Comparison of ENCODE assay signal across 10 cellular contexts in the genomic region with DNA sequence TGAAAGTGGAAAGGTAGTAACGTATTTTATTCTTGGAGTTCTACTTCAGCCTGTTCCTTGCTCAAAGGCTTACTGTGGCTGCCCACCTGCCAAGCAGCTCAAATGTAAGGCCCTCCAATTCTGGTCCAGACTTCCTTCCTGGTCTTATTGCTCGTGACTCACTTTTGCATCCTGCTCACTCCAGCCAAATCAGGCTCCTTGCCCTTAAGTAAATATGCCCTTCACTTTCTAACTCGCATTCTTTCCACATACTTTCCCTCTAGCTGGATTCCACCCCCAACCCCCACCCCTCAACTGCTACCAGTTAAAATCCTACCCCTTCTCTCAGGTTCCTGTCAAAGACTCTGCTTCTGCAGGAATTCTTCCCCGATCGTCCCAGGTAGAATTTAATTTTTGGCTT.
DNase-seq lines count a peak whose midpoint lies in the region; ATAC-seq and TF ChIP-seq lines count a peak whose summit lies in the region.
"Had no signal": no experiment of that assay in that cellular context is flagged by ENCODE, and none has a peak within 500 bp of the region (broad histone marks: within the 10 kb centered on the region; RNA-seq: fewer than 3 reads in every experiment).

No MANE protein-coding gene starts in this region.

- H3F3A ChIP-seq in SK-N-SH (replicated peaks; ENCODE audit: insufficient read depth) = peaks cover 49% of the 10 kb centered on the region

- POLR2A ChIA-PET in SK-N-SH (lab: Yijun Ruan, JAX) = no interaction called here

- no peak overlapping the region for H3K18ac ChIP-seq in neuronal stem cell (ENCODE audit: low read length)

- H3K27me3 ChIP-seq in SK-N-SH (ENCODE audit: insufficient read depth) (no peaks in the 10 kb centered on the region), neuronal stem cell (ENCODE audit: control insufficient read depth in 3 of 3, insufficient read depth in 3 of 3, low read depth in 1 of 3, low read length in 3 of 3) (no peaks in the 10 kb centered on the region)

- TF ChIP-seq EP300 in SK-N-SH (IDR thresholded peaks at IDR 0.05; ENCODE audit: borderline replicate concordance in 1 of 2, low read depth in 1 of 2, low read length in 1 of 2) = peak in 1 of 2 experiments; percentile 82; a peak in 2 of 4 replicates

- peaks cover 0 to 8% of the 10 kb centered on the region in 2 experiments for H3K36me3 ChIP-seq in SK-N-SH (replicated peaks in 1 of 2; ENCODE audit: control insufficient read depth in 1 of 2, insufficient read depth in 2 of 2, low read length in 1 of 2)
- H3K36me3 ChIP-seq in neuronal stem cell (replicated peaks in 1 of 2; ENCODE audit: control insufficient read depth in 2 of 2, insufficient read depth in 2 of 2, low read length in 2 of 2) = no peaks in the 10 kb centered on the region

- no peaks in the 10 kb centered on the region for H4K20me1 ChIP-seq in SK-N-SH (ENCODE audit: insufficient read depth)

- in situ Hi-C loops in Caki2 (cut with HindIII; ENCODE audit: low pct_unique_long_range_greater_than_20kb, low sequenced_read_pairs) = no loop called here

- H2BK120ac ChIP-seq in neuronal stem cell (ENCODE audit: low read depth, low read length) = no peak overlapping the region

- peaks cover 81% of the 10 kb centered on the region for H3K79me2 ChIP-seq in SK-N-SH (ENCODE audit: insufficient read depth)

- no peaks in the 10 kb centered on the region for H3K79me1 ChIP-seq in neuronal stem cell (ENCODE audit: low read depth, low read length)

- DNase-seq in Caki2 (ENCODE audit: low read depth) (peak; percentile 25), SK-N-SH (no peak), fibroblast of villous mesenchyme (ENCODE audit: low read depth) (peak; percentile 51), neuronal stem cell (ENCODE audit: low spot score) (no peak), NCI-H446 treated with DMSO at 0.1 percent for 48 hours (lab: John Stamatoyannopoulos, UW) (no peak)
- DNase-seq in effector CD4-positive, alpha-beta T cell = no peak
- DNase-seq: NCI-H1417 had no signal

- TF ChIP-seq CTCF in SK-N-SH (IDR thresholded peaks at IDR 0.05) (no peak), fibroblast of villous mesenchyme (IDR thresholded peaks at IDR 0.05; ENCODE audit: insufficient read depth, low read depth, low read length) (no peak)

- no peak overlapping the region for H3K4ac ChIP-seq in neuronal stem cell (ENCODE audit: low read length)

- no peak overlapping the region for H3K23ac ChIP-seq in neuronal stem cell (ENCODE audit: low read depth, low read length, poor library complexity)

- H3K9me2 ChIP-seq in SK-N-SH = no peaks in the 10 kb centered on the region

- H2AFZ ChIP-seq in SK-N-SH (ENCODE audit: low read depth) (no peak overlapping the region), neuronal stem cell (ENCODE audit: low read length) (peak overlapping the region; percentile 14)

- H2BK15ac ChIP-seq in neuronal stem cell (ENCODE audit: low read length) = no peak overlapping the region

- WGBS in SK-N-SH (ENCODE audit: low lambda C conversion rate) = 13% methylated on average over 5 of the region's 5 CpGs
- no CpG with 5 or more reads among the region's 5 CpGs for WGBS in neuronal stem cell (ENCODE audit: extremely low coverage in 2 of 2, insufficient read length in 2 of 2, insufficient replicate concordance in 1 of 2), 2 donors

- H3K4me3 ChIP-seq in SK-N-SH (ENCODE audit: low read depth in 2 of 2, low read length in 1 of 2) (peak overlapping the region; percentile 2 to 54; a peak in 3 of 4 replicates), fibroblast of villous mesenchyme (ENCODE audit: low read depth, low read length) (no peak overlapping the region), neuronal stem cell (ENCODE audit: low read length in 2 of 2) (no peak overlapping the region)

- TF ChIP-seq RAD21 in SK-N-SH (IDR thresholded peaks at IDR 0.05; ENCODE audit: low read length) = no peak

- H2BK12ac ChIP-seq in neuronal stem cell (ENCODE audit: low read length) = no peak overlapping the region

- H4K91ac ChIP-seq in neuronal stem cell (ENCODE audit: low read depth, low read length, poor library complexity) = no peak overlapping the region

- H3K27ac ChIP-seq in SK-N-SH (ENCODE audit: low read depth in 2 of 2, low read length in 1 of 2) = peak overlapping the region; percentile 85 to 89
- H3K27ac ChIP-seq in neuronal stem cell (replicated peaks; ENCODE audit: low read length) = no peak overlapping the region

- no peak overlapping the region for H4K8ac ChIP-seq in neuronal stem cell (ENCODE audit: low read depth, low read length)

- no peaks in the 10 kb centered on the region for H3K9me3 ChIP-seq in SK-N-SH
- no peaks in the 10 kb centered on the region for H3K9me3 ChIP-seq in neuronal stem cell (replicated peaks in 1 of 2; ENCODE audit: control insufficient read depth in 2 of 2, insufficient read depth in 1 of 2, low read depth in 1 of 2, low read length in 2 of 2)

- peak overlapping the region; percentile 68 for H3K4me2 ChIP-seq in SK-N-SH
- no peak overlapping the region for H3K4me2 ChIP-seq in neuronal stem cell (ENCODE audit: insufficient read depth, low read length, poor library complexity, severe bottlenecking)

- H3K4me1 ChIP-seq in SK-N-SH (ENCODE audit: control insufficient read depth in 1 of 2, insufficient read depth in 2 of 2, low read depth in 1 of 2, low read length in 1 of 2) = peaks cover 11 to 36% of the 10 kb centered on the region in 2 experiments
- peaks cover 20 to 22% of the 10 kb centered on the region in 2 donors for H3K4me1 ChIP-seq in neuronal stem cell (ENCODE audit: control insufficient read depth in 2 of 2, insufficient read depth in 1 of 2, low read depth in 1 of 2, low read length in 2 of 2)

- H2AK5ac ChIP-seq in neuronal stem cell (ENCODE audit: low read depth, low read length) = no peak overlapping the region

- H3K9ac ChIP-seq in SK-N-SH = peak overlapping the region; percentile 55; the same call in 1 of the 2 replicates
- no peak overlapping the region for H3K9ac ChIP-seq in neuronal stem cell (ENCODE audit: low read depth, low read length, poor library complexity)

- no peak overlapping the region for H3K14ac ChIP-seq in neuronal stem cell (ENCODE audit: low read length)

- CTCF ChIA-PET in SK-N-SH (lab: Yijun Ruan, JAX) = no interaction called here

- no peak overlapping the region for H2BK5ac ChIP-seq in neuronal stem cell (ENCODE audit: low read length)

- no peak for ATAC-seq in GM18873 (IDR thresholded peaks at IDR 0.05; ENCODE audit: low FRiP score, unreplicated experiment)
- ATAC-seq in HG03432 (IDR thresholded peaks at IDR 0.05; ENCODE audit: unreplicated experiment) = no peak
- ATAC-seq: activated CD4-positive, CD25-positive, alpha-beta regulatory T cell treated with anti-CD3 and anti-CD28 coated beads, Interleukin-2, amount 50 U/mL, for 24 hours had no signal

TF ChIP-seq in SK-N-SH, 30 proteins besides CTCF, POLR2A, EP300 and RAD21 (continues in another document):
- TF ChIP-seq FOXM1 (IDR thresholded peaks at IDR 0.05; ENCODE audit: low read depth) (no peak), RFX5 (IDR thresholded peaks at IDR 0.05; ENCODE audit: low read length) (no peak), RXRA (IDR thresholded peaks at IDR 0.05; ENCODE audit: borderline replicate concordance, low read depth) (peak; percentile 78), ZBTB33 (IDR thresholded peaks at IDR 0.05; ENCODE audit: borderline replicate concordance, low read depth) (0 out of 2 replicates have a peak, but pooled peaks have one; percentile 32), MAX (IDR thresholded peaks at IDR 0.05; ENCODE audit: low read depth) (peak; percentile 58)
- TF ChIP-seq, protein P1, sequence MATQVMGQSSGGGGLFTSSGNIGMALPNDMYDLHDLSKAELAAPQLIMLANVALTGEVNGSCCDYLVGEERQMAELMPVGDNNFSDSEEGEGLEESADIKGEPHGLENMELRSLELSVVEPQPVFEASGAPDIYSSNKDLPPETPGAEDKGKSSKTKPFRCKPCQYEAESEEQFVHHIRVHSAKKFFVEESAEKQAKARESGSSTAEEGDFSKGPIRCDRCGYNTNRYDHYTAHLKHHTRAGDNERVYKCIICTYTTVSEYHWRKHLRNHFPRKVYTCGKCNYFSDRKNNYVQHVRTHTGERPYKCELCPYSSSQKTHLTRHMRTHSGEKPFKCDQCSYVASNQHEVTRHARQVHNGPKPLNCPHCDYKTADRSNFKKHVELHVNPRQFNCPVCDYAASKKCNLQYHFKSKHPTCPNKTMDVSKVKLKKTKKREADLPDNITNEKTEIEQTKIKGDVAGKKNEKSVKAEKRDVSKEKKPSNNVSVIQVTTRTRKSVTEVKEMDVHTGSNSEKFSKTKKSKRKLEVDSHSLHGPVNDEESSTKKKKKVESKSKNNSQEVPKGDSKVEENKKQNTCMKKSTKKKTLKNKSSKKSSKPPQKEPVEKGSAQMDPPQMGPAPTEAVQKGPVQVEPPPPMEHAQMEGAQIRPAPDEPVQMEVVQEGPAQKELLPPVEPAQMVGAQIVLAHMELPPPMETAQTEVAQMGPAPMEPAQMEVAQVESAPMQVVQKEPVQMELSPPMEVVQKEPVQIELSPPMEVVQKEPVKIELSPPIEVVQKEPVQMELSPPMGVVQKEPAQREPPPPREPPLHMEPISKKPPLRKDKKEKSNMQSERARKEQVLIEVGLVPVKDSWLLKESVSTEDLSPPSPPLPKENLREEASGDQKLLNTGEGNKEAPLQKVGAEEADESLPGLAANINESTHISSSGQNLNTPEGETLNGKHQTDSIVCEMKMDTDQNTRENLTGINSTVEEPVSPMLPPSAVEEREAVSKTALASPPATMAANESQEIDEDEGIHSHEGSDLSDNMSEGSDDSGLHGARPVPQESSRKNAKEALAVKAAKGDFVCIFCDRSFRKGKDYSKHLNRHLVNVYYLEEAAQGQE (IDR thresholded peaks at IDR 0.05; ENCODE audit: low read depth, low read length) = 0 out of 2 replicates have a peak, but pooled peaks have one; percentile 46

Comparison
In these comparisons a context has a peak if more than half of its experiments do, and no peak if none do; other contexts are left out.
1. DNase-seq: peak in Caki2 (single experiment) and fibroblast of villous mesenchyme (single experiment); none in SK-N-SH (single experiment), neuronal stem cell (single experiment), NCI-H446 treated with DMSO at 0.1 percent for 48 hours (single experiment) and effector CD4-positive, alpha-beta T cell (single experiment).
2. H3K4me3 ChIP-seq: peak in SK-N-SH (2 of 2); none in fibroblast of villous mesenchyme (single experiment) and neuronal stem cell (0 of 2).